8 cellular contexts compared by ENCODE assay signal in genomic region chr12:754871-755562, GRCh38. TPM values are rescaled to one million over a fixed set of nuclear protein-coding genes. Genes with fewer than 3 reads are reported as not detected.
DNase-seq lines count a peak whose midpoint lies in the region; ATAC-seq and TF ChIP-seq lines count a peak whose summit lies in the region.

No MANE protein-coding gene starts in this region.

- peak overlapping the region in 1 of 2 donors; percentile 92 for H3K27ac ChIP-seq in lung (ENCODE audit: low read depth in 1 of 2, low read length in 1 of 2)
- peak overlapping the region; percentile 93 for H3K27ac ChIP-seq in upper lobe of right lung

- H3K36me3 ChIP-seq in HAP-1 (replicated peaks) = no peaks in the 10 kb centered on the region
- H3K36me3 ChIP-seq in lung (ENCODE audit: control insufficient read depth in 2 of 2, insufficient read depth in 2 of 2, low read length in 2 of 2) = no peaks in the 10 kb centered on the region
- H3K36me3 ChIP-seq in upper lobe of right lung = no peaks in the 10 kb centered on the region

- ATAC-seq in lung (ENCODE audit: insufficient read depth, low FRiP score) (no peak), upper lobe of right lung (no peak), HG02884 (IDR thresholded peaks at IDR 0.05; ENCODE audit: unreplicated experiment) (no peak), GM18867 (IDR thresholded peaks at IDR 0.05; ENCODE audit: unreplicated experiment) (no peak)

- H3K9me3 ChIP-seq in HAP-1 (no peaks in the 10 kb centered on the region), lung (ENCODE audit: control insufficient read depth in 2 of 2, insufficient read depth in 1 of 2, low read length in 1 of 2) (no peaks in the 10 kb centered on the region), upper lobe of right lung (no peaks in the 10 kb centered on the region)

- TF ChIP-seq CTCF in cardiac fibroblast (IDR thresholded peaks at IDR 0.05; ENCODE audit: low read depth, low read length) = peak; percentile 55
- TF ChIP-seq CTCF in lung (IDR thresholded peaks at IDR 0.05; ENCODE audit: control extremely low read depth, extremely low read depth) = no peak
- TF ChIP-seq CTCF in upper lobe of right lung (IDR thresholded peaks at IDR 0.05) = peak; percentile 48

- H3K27me3 ChIP-seq in HAP-1 (ENCODE audit: low read depth) (no peaks in the 10 kb centered on the region), lung (ENCODE audit: control insufficient read depth, insufficient read depth) (no peaks in the 10 kb centered on the region), upper lobe of right lung (no peaks in the 10 kb centered on the region)

- peak overlapping the region; percentile 74 for H3K4me3 ChIP-seq in HAP-1
- H3K4me3 ChIP-seq in cardiac fibroblast (replicated peaks in 1 of 2; ENCODE audit: low read depth in 2 of 2, low read length in 2 of 2) = peak overlapping the region; percentile 81 to 83
- peak overlapping the region; percentile 24 for H3K4me3 ChIP-seq in lung
- H3K4me3 ChIP-seq in upper lobe of right lung = peak overlapping the region; percentile 74

- in situ Hi-C loops in HAP-1 (cut with MboI; ENCODE audit: low sequenced_read_pairs) = loop anchor here (5.0 kb wide), 1 partner anchor 183 kb away; no protein-coding TSS in a partner anchor

- 4 to 5% methylated on average over 7 of the region's 7 CpGs for WGBS in lung, 2 donors

- peak; percentile 33 for DNase-seq in CMK (ENCODE audit: low read depth)
- DNase-seq in HAP-1 (ENCODE audit: low spot score in 2 of 2) = peak in 1 of 2 experiments; percentile 50
- peak; percentile 95 for DNase-seq in RKO (ENCODE audit: low spot score)
- DNase-seq in cardiac fibroblast (ENCODE audit: low read depth in 2 of 2) = peak; percentile 63 to 83
- DNase-seq in lung (ENCODE audit: low spot score) = no peak
- no peak for DNase-seq in upper lobe of right lung

- intact Hi-C loops in upper lobe of right lung (cut with DNase I) = loop anchor here (10.0 kb wide), 1 partner anchor 180 kb away; no protein-coding TSS in a partner anchor

- H3K4me1 ChIP-seq in HAP-1 = peaks cover 20% of the 10 kb centered on the region
- peaks cover 0 to 6% of the 10 kb centered on the region in 2 donors for H3K4me1 ChIP-seq in lung (ENCODE audit: control insufficient read depth in 2 of 2, insufficient read depth in 2 of 2, low read length in 2 of 2)
- H3K4me1 ChIP-seq in upper lobe of right lung = peaks cover 30% of the 10 kb centered on the region

RNA-seq across cellular contexts. Expression of gene WNK1, which starts 2.6 kb away (rescaled TPM):
- total RNA-seq in lung (100 to 1,000 TPM; 201 to 269 TPM), upper lobe of right lung (215 TPM)
- 10 to 100 TPM; 23.1 to 55.4 TPM for polyA plus RNA-seq in lung

Comparison
In these comparisons a context has a peak if more than half of its experiments do, and no peak if none do; other contexts are left out.
1. DNase-seq: peak in CMK (single experiment), RKO (single experiment) and cardiac fibroblast (2 of 2); none in lung (single experiment) and upper lobe of right lung (single experiment).
2. H3K4me3 ChIP-seq: peak in every context shown above with its lines; median percentile 82 in cardiac fibroblast; 74 in HAP-1; 74 in upper lobe of right lung; 24 in lung.